In genomic region chr3:126357299-126358037, GRCh38 we compare ENCODE assay signal across 8 cellular contexts. TPM values are rescaled to one million over a fixed set of nuclear protein-coding genes. Genes with fewer than 3 reads are reported as not detected.
DNase-seq lines count a peak whose midpoint lies in the region; ATAC-seq lines count a peak whose summit lies in the region.

KLF15 (minus strand) TSS chr3:126357408; CDS start chr3:126352922, 4,486 bp downstream.

- peak; percentile 98 for DNase-seq in AG08396 (ENCODE audit: low spot score)
- DNase-seq in NCI-H748 treated with DMSO at 0.1 percent for 48 hours (lab: John Stamatoyannopoulos, UW): peak; percentile 25
- peak; percentile 81 for DNase-seq in activated CD8-positive, alpha-beta memory T cell treated with anti-CD3 and anti-CD28 coated beads, Interleukin-2, amount 10 ng/mL, durations not matched to agents 7 days and 5 days
- peak; percentile 46 to 62 (median 61) for DNase-seq in effector memory CD8-positive, alpha-beta T cell
- DNase-seq in mesenchymal stem cell: peak; percentile 83
- peak; percentile 51 for DNase-seq in stimulated activated CD8-positive, alpha-beta memory T cell treated with anti-CD3 and anti-CD28 coated beads, Interleukin-12 subunit alpha, Interleukin-12 subunit beta, amount 100 ng/mL, for 1 hour (ENCODE audit: low read depth)

- peak within 1 kb of the TSS; percentile 65 to 95 for H3K18ac ChIP-seq in mesenchymal stem cell (ENCODE audit: low read depth in 1 of 2, low read length in 2 of 2)

- no peaks in the 10 kb centered on the region for H3K36me3 ChIP-seq in mesenchymal stem cell (ENCODE audit: control insufficient read depth in 1 of 2, insufficient read depth in 2 of 2, low read depth in 1 of 2, low read length in 2 of 2)

- H3K36me3 Mint-ChIP-seq in activated CD8-positive, alpha-beta memory T cell treated with anti-CD3 and anti-CD28 coated beads, Interleukin-2, amount 10 ng/mL, durations not matched to agents 7 days and 5 days: no peaks in the 10 kb centered on the region
- no peaks in the 10 kb centered on the region for H3K36me3 Mint-ChIP-seq in effector memory CD8-positive, alpha-beta T cell (ENCODE audit: insufficient read depth)

- peaks cover 11% of the 10 kb centered on the region for H3K4me1 Mint-ChIP-seq in activated CD8-positive, alpha-beta memory T cell treated with anti-CD3 and anti-CD28 coated beads, Interleukin-2, amount 10 ng/mL, durations not matched to agents 7 days and 5 days
- H3K4me1 Mint-ChIP-seq in effector memory CD8-positive, alpha-beta T cell (ENCODE audit: low read depth in 2 of 2): peaks cover 9 to 13% of the 10 kb centered on the region in 2 donors

- CTCF ChIA-PET in activated CD8-positive, alpha-beta memory T cell treated with anti-CD3 and anti-CD28 coated beads, Interleukin-2, amount 10 ng/mL, durations not matched to agents 7 days and 5 days (lab: Charles Lee): interaction anchor here (0.8 to 1.3 kb wide), 3 partner anchors 39 to 427 kb away, joined by 3 to 4 read pairs (median 3); no protein-coding TSS in a partner anchor

- peak within 1 kb of the TSS in 1 of 2 experiments; percentile 76 for H3K4ac ChIP-seq in mesenchymal stem cell (ENCODE audit: low read depth in 1 of 2, low read length in 2 of 2)

- H3K27ac ChIP-seq in mesenchymal stem cell (ENCODE audit: low read length, poor library complexity, severe bottlenecking): no peak within 1 kb of the TSS

- peaks cover 54% of the 10 kb centered on the region for H3K27me3 Mint-ChIP-seq in activated CD8-positive, alpha-beta memory T cell treated with anti-CD3 and anti-CD28 coated beads, Interleukin-2, amount 10 ng/mL, durations not matched to agents 7 days and 5 days
- peaks cover 52 to 77% of the 10 kb centered on the region in 2 donors for H3K27me3 Mint-ChIP-seq in effector memory CD8-positive, alpha-beta T cell

- H2BK120ac ChIP-seq in mesenchymal stem cell (ENCODE audit: low read depth, low read length): no peak within 1 kb of the TSS

- H3K4me3 ChIP-seq in mesenchymal stem cell (ENCODE audit: insufficient read depth in 1 of 2, low read depth in 1 of 2, low read length in 2 of 2): peak within 1 kb of the TSS; percentile 58 to 84

- ATAC-seq in GM19043 (IDR thresholded peaks at IDR 0.05; ENCODE audit: low read depth, unreplicated experiment) (peak; percentile 72), HG03354 (IDR thresholded peaks at IDR 0.05; ENCODE audit: poor library complexity, severe bottlenecking, unreplicated experiment) (peak; percentile 89)
- ATAC-seq in activated CD8-positive, alpha-beta memory T cell treated with anti-CD3 and anti-CD28 coated beads, Interleukin-2, amount 10 ng/mL, durations not matched to agents 7 days and 5 days: peak; percentile 97
- ATAC-seq in effector memory CD8-positive, alpha-beta T cell (replicated peaks): peak; percentile 89

- no peak within 1 kb of the TSS for H2BK5ac ChIP-seq in mesenchymal stem cell (ENCODE audit: low read depth, low read length, poor library complexity, severe bottlenecking)

- peaks cover 10% of the 10 kb centered on the region for H3K9me3 ChIP-seq in mesenchymal stem cell (ENCODE audit: control insufficient read depth, low read length)

- peak within 1 kb of the TSS; percentile 98 for H3K4me2 ChIP-seq in mesenchymal stem cell (ENCODE audit: low read length, poor library complexity, severe bottlenecking)

- peak within 1 kb of the TSS; percentile 88 for H4K91ac ChIP-seq in mesenchymal stem cell (ENCODE audit: low read length)

- no peak within 1 kb of the TSS for H2AK5ac ChIP-seq in mesenchymal stem cell (ENCODE audit: low read length, severe bottlenecking)

- H3K9ac ChIP-seq in mesenchymal stem cell (ENCODE audit: low read length): peak within 1 kb of the TSS; percentile 79

- H2BK15ac ChIP-seq in mesenchymal stem cell (ENCODE audit: low read depth, poor library complexity, severe bottlenecking): peak within 1 kb of the TSS; percentile 90

- peaks cover 24% of the 10 kb centered on the region for H3K4me1 ChIP-seq in mesenchymal stem cell (ENCODE audit: control insufficient read depth, insufficient read depth, low read depth, low read length)

- H2BK12ac ChIP-seq in mesenchymal stem cell (ENCODE audit: low read length in 2 of 2): peak within 1 kb of the TSS in 1 of 2 experiments; percentile 87

- WGBS in mesenchymal stem cell: under 1% methylated on average over 49 of the region's 86 CpGs

- H3K23ac ChIP-seq in mesenchymal stem cell (ENCODE audit: low read length in 2 of 2): peak within 1 kb of the TSS; percentile 90 to 96

- peak within 1 kb of the TSS; percentile 69 for H3K4me3 Mint-ChIP-seq in activated CD8-positive, alpha-beta memory T cell treated with anti-CD3 and anti-CD28 coated beads, Interleukin-2, amount 10 ng/mL, durations not matched to agents 7 days and 5 days
- H3K4me3 Mint-ChIP-seq in effector memory CD8-positive, alpha-beta T cell: peak within 1 kb of the TSS; percentile 83

- H2AFZ ChIP-seq in mesenchymal stem cell (ENCODE audit: low read depth, low read length): peak within 1 kb of the TSS; percentile 79

- no peak within 1 kb of the TSS for H3K27ac Mint-ChIP-seq in activated CD8-positive, alpha-beta memory T cell treated with anti-CD3 and anti-CD28 coated beads, Interleukin-2, amount 10 ng/mL, durations not matched to agents 7 days and 5 days
- H3K27ac Mint-ChIP-seq in effector memory CD8-positive, alpha-beta T cell: peak within 1 kb of the TSS; percentile 68 to 82

- H3K14ac ChIP-seq in mesenchymal stem cell (ENCODE audit: low read length in 2 of 2): peak within 1 kb of the TSS in 1 of 2 experiments; percentile 78

- H3K9me3 Mint-ChIP-seq in activated CD8-positive, alpha-beta memory T cell treated with anti-CD3 and anti-CD28 coated beads, Interleukin-2, amount 10 ng/mL, durations not matched to agents 7 days and 5 days (ENCODE audit: low read depth): no peaks in the 10 kb centered on the region
- H3K9me3 Mint-ChIP-seq in effector memory CD8-positive, alpha-beta T cell: no peaks in the 10 kb centered on the region

- peaks cover 48 to 64% of the 10 kb centered on the region in 2 experiments for H3K27me3 ChIP-seq in mesenchymal stem cell (ENCODE audit: control insufficient read depth in 1 of 2, insufficient read depth in 1 of 2, low read length in 2 of 2)

- H3K79me1 ChIP-seq in mesenchymal stem cell (replicated peaks; ENCODE audit: low read length, poor library complexity, severe bottlenecking): no peaks in the 10 kb centered on the region

- H4K8ac ChIP-seq in mesenchymal stem cell (ENCODE audit: low read length): peak within 1 kb of the TSS; percentile 83

RNA-seq across cellular contexts. Expression of gene KLF15, which starts in this region (rescaled TPM):
- total RNA-seq in activated CD8-positive, alpha-beta memory T cell treated with anti-CD3 and anti-CD28 coated beads, Interleukin-2, amount 10 ng/mL, durations not matched to agents 7 days and 5 days: not detected
- 0.84 TPM for polyA plus RNA-seq in mesenchymal stem cell (2013, experiment 1 of 2)
- 0.96 TPM for polyA plus RNA-seq in mesenchymal stem cell (2013, experiment 2 of 2)

Comparison
In these comparisons a context has a peak if more than half of its experiments do, and no peak if none do; other contexts are left out.
1. Peak in DNase-seq and ATAC-seq in activated CD8-positive, alpha-beta memory T cell treated with anti-CD3 and anti-CD28 coated beads, Interleukin-2, amount 10 ng/mL, durations not matched to agents 7 days and 5 days; RNA of the gene not detected or under 1 TPM.
2. DNase-seq: peak in every context shown above with its lines; median percentile 98 in AG08396; 83 in mesenchymal stem cell; 81 in activated CD8-positive, alpha-beta memory T cell treated with anti-CD3 and anti-CD28 coated beads, Interleukin-2, amount 10 ng/mL, durations not matched to agents 7 days and 5 days; 61 in effector memory CD8-positive, alpha-beta T cell; 51 in stimulated activated CD8-positive, alpha-beta memory T cell treated with anti-CD3 and anti-CD28 coated beads, Interleukin-12 subunit alpha, Interleukin-12 subunit beta, amount 100 ng/mL, for 1 hour; 25 in NCI-H748 treated with DMSO at 0.1 percent for 48 hours.